Comparison of ENCODE assay signal across 12 cellular contexts in genomic region chr6:43578748-43579147, GRCh38. TPM values are rescaled to one million over a fixed set of nuclear protein-coding genes. Genes with fewer than 3 reads are reported as not detected.
A peak's percentile ranks its signal among the peaks of the same experiment; 100 is the strongest.
DNase-seq lines count a peak whose midpoint lies in the region; ATAC-seq and TF ChIP-seq lines count a peak whose summit lies in the region.
"Had no signal": no experiment of that assay in that cellular context is flagged by ENCODE, and none has a peak within 500 bp of the region (broad histone marks: within the 10 kb centered on the region; RNA-seq: fewer than 3 reads in every experiment).

No MANE protein-coding gene starts in this region.

- intact Hi-C loops in MCF 10A (cut with micrococcal nuclease) (no loop called here), breast epithelium (cut with DNase I; ENCODE audit: low total_unique reads) (no loop called here)

- CTCF ChIA-PET in MCF 10A (lab: Yijun Ruan, JAX): interaction anchor here (0.7 kb wide), 1 partner anchor 1791 kb away, joined by 5 read pairs; the partner anchor contains the start of gene TOMM6

- no peak overlapping the region for H3K4me3 ChIP-seq in breast epithelium
- H3K4me3 ChIP-seq: colonic mucosa had no signal

- TF ChIP-seq CTCF in MCF 10A (IDR thresholded peaks at IDR 0.05; ENCODE audit: unreplicated experiment) (no peak), breast epithelium (IDR thresholded peaks at IDR 0.05) (no peak)

- DNase-seq in MCF 10A (ENCODE audit: unreplicated experiment): no peak
- DNase-seq in breast epithelium (ENCODE audit: low spot score in 2 of 2): no peak
- no peak for DNase-seq in T-helper 17 cell
- peak; percentile 26 for DNase-seq in fibroblast of peridontal ligament (ENCODE audit: extremely low read depth)
- no peak for DNase-seq in stimulated activated naive CD8-positive, alpha-beta T cell treated with anti-CD3 and anti-CD28 coated beads, Interleukin-15, amount 100 ng/mL, for 72 hours
- no peak for DNase-seq in DMS114 treated with DMSO at 0.1 percent for 48 hours (lab: John Stamatoyannopoulos, UW; ENCODE audit: unreplicated experiment)
- DNase-seq in HuH-7.5 (ENCODE audit: low spot score): no peak
- DNase-seq: colonic mucosa, mesendoderm, NCI-H526 treated with DMSO at 0.1 percent for 48 hours had no signal

- H3K27me3 Mint-ChIP-seq in MCF 10A (ENCODE audit: insufficient read depth, unreplicated experiment) (no peaks in the 10 kb centered on the region), T-helper 17 cell (no peaks in the 10 kb centered on the region)
- no peaks in the 10 kb centered on the region for H3K27me3 Mint-ChIP-seq in stimulated activated naive CD8-positive, alpha-beta T cell treated with anti-CD3 and anti-CD28 coated beads, Interleukin-15, amount 100 ng/mL, for 72 hours

- H3K4me3 Mint-ChIP-seq in MCF 10A (ENCODE audit: unreplicated experiment) (peak overlapping the region; percentile 24), T-helper 17 cell (peak overlapping the region; percentile 64)
- H3K4me3 Mint-ChIP-seq in stimulated activated naive CD8-positive, alpha-beta T cell treated with anti-CD3 and anti-CD28 coated beads, Interleukin-15, amount 100 ng/mL, for 72 hours: peak overlapping the region; percentile 18 to 68

- no peak overlapping the region for H3K27ac Mint-ChIP-seq in MCF 10A (ENCODE audit: low read depth, unreplicated experiment)
- H3K27ac Mint-ChIP-seq in T-helper 17 cell: peak overlapping the region; percentile 91
- H3K27ac Mint-ChIP-seq in stimulated activated naive CD8-positive, alpha-beta T cell treated with anti-CD3 and anti-CD28 coated beads, Interleukin-15, amount 100 ng/mL, for 72 hours: no peak overlapping the region

- peak overlapping the region in 1 of 2 donors; percentile 1 for H3K27ac ChIP-seq in breast epithelium
- H3K27ac ChIP-seq: C4-2B, colonic mucosa had no signal

- POLR2A ChIA-PET in MCF 10A (lab: Yijun Ruan, JAX): interaction anchor here (0.6 to 2.6 kb wide), 5 partner anchors 18 to 481 kb away, joined by 3 to 7 read pairs (median 5); partner anchors contain the start of gene MAD2L1BP

- H3K9me3 Mint-ChIP-seq in MCF 10A (ENCODE audit: unreplicated experiment): no peaks in the 10 kb centered on the region
- no peaks in the 10 kb centered on the region for H3K9me3 Mint-ChIP-seq in stimulated activated naive CD8-positive, alpha-beta T cell treated with anti-CD3 and anti-CD28 coated beads, Interleukin-15, amount 100 ng/mL, for 72 hours

- H3K9me3 ChIP-seq in breast epithelium (no peaks in the 10 kb centered on the region), T-helper 17 cell (ENCODE audit: control insufficient read depth, low read length, poor library complexity, severe bottlenecking) (no peaks in the 10 kb centered on the region)
- H3K9me3 ChIP-seq: colonic mucosa had no signal

- no TSS peak for BruUV-seq in MCF 10A (replicated peaks; lab: Mats Ljungman, UMichigan)

- H3K36me3 Mint-ChIP-seq in MCF 10A (ENCODE audit: insufficient read depth, unreplicated experiment): peaks cover 53% of the 10 kb centered on the region
- H3K36me3 Mint-ChIP-seq in T-helper 17 cell (ENCODE audit: low read depth): peaks cover 2% of the 10 kb centered on the region

- no peak for TF ChIP-seq POLR2A in breast epithelium (IDR thresholded peaks at IDR 0.05)

- H3K27me3 ChIP-seq in breast epithelium: no peaks in the 10 kb centered on the region
- H3K27me3 ChIP-seq: colonic mucosa had no signal

- H3K4me1 Mint-ChIP-seq in MCF 10A (ENCODE audit: insufficient read depth, unreplicated experiment) (peaks cover 11% of the 10 kb centered on the region), T-helper 17 cell (peaks cover 32% of the 10 kb centered on the region)
- peaks cover 42% of the 10 kb centered on the region for H3K4me1 Mint-ChIP-seq in stimulated activated naive CD8-positive, alpha-beta T cell treated with anti-CD3 and anti-CD28 coated beads, Interleukin-15, amount 100 ng/mL, for 72 hours

- no peak for ATAC-seq in T-helper 17 cell
- ATAC-seq in stimulated activated naive CD8-positive, alpha-beta T cell treated with anti-CD3 and anti-CD28 coated beads, Interleukin-15, amount 100 ng/mL, for 72 hours: no peak
- ATAC-seq in GM18873 (IDR thresholded peaks at IDR 0.05; ENCODE audit: low FRiP score, unreplicated experiment): no peak

- H3K4me1 ChIP-seq in breast epithelium: peaks cover 4 to 11% of the 10 kb centered on the region in 2 donors
- H3K4me1 ChIP-seq: colonic mucosa had no signal

- no peaks in the 10 kb centered on the region for H3K36me3 ChIP-seq in breast epithelium

RNA-seq across cellular contexts. Expression of gene POLH, which starts 2.8 kb away (rescaled TPM):
- total RNA-seq in MCF 10A (2022): 34.5 and 36.7 TPM in 2 replicates
- total RNA-seq in breast epithelium: 10 to 100 TPM in 1 of 3 donors, 1 to 10 TPM in 2; 8.6 to 13.0 (median 9.8) TPM
- total RNA-seq in T-helper 17 cell: 10 to 100 TPM; 13.0 to 13.3 TPM

RNA-seq across cellular contexts. Expression of gene XPO5, which starts 2.9 kb away (rescaled TPM):
- total RNA-seq in MCF 10A (2022): 92.0 and 98.6 TPM in 2 replicates
- 10 to 100 TPM; 16.5 to 28.8 (median 27.2) TPM for total RNA-seq in breast epithelium
- 10 to 100 TPM; 38.3 to 48.6 TPM for total RNA-seq in T-helper 17 cell

RNA-seq across cellular contexts. Expression of gene GTPBP2, which starts 50.3 kb away (rescaled TPM):
- total RNA-seq in MCF 10A (2022) (277 and 311 TPM in 2 replicates), breast epithelium (10 to 100 TPM; 41.4 to 58.0 (median 43.6) TPM), T-helper 17 cell (10 to 100 TPM; 49.3 to 65.3 TPM)

RNA-seq across cellular contexts. Expression of gene MAD2L1BP, which starts 56.9 kb away (rescaled TPM):
- total RNA-seq in MCF 10A (2022) (21.2 and 21.6 TPM in 2 replicates), breast epithelium (10 to 100 TPM; 33.4 to 53.0 (median 33.4) TPM), T-helper 17 cell (10 to 100 TPM; 17.1 to 30.5 TPM)
